In genomic region chr5:150484964-150485769, GRCh38 we compare ENCODE assay signal across 8 cellular contexts. TPM values are rescaled to one million over a fixed set of nuclear protein-coding genes. Genes with fewer than 3 reads are reported as not detected.
DNase-seq lines count a peak whose midpoint lies in the region; ATAC-seq and TF ChIP-seq lines count a peak whose summit lies in the region.

No MANE protein-coding gene starts in this region.

- ATAC-seq in GM21515 (IDR thresholded peaks at IDR 0.05; ENCODE audit: unreplicated experiment): no peak

- H3K4me1 ChIP-seq in Peyer's patch (peaks cover 8 to 41% (median 23%) of the 10 kb centered on the region in 4 donors), esophagus squamous epithelium (peaks cover 32 to 64% (median 41%) of the 10 kb centered on the region in 3 donors)

- no peaks in the 10 kb centered on the region for H3K27me3 Mint-ChIP-seq in progenitor cell of endocrine pancreas

- H3K9me3 Mint-ChIP-seq in progenitor cell of endocrine pancreas (ENCODE audit: low read depth): no peaks in the 10 kb centered on the region

- TF ChIP-seq CTCF in GM12865 (IDR thresholded peaks at IDR 0.05; ENCODE audit: insufficient read depth, low read depth, low read length, missing control alignments): no peak
- no peak for TF ChIP-seq CTCF in Peyer's patch (IDR thresholded peaks at IDR 0.05)
- no peak for TF ChIP-seq CTCF in esophagus squamous epithelium (IDR thresholded peaks at IDR 0.05)
- TF ChIP-seq CTCF in progenitor cell of endocrine pancreas (IDR thresholded peaks at IDR 0.05; ENCODE audit: unreplicated experiment): no peak

- WGBS in esophagus squamous epithelium, 2 donors: 18 to 50% methylated on average over 4 to 18 of the region's 33 CpGs

- H3K4me3 ChIP-seq in GM12865 (ENCODE audit: low read depth, low read length) (peak overlapping the region; percentile 96), Peyer's patch (peak overlapping the region; percentile 66 to 99 (median 94)), esophagus squamous epithelium (peak overlapping the region; percentile 78 to 98 (median 88))

- no peak for TF ChIP-seq POLR2A in Peyer's patch (IDR thresholded peaks at IDR 0.05)
- no peak for TF ChIP-seq POLR2A in esophagus squamous epithelium (IDR thresholded peaks at IDR 0.05)

- intact Hi-C loops in esophagus squamous epithelium (cut with DNase I): no loop called here

- H3K36me3 Mint-ChIP-seq in progenitor cell of endocrine pancreas (ENCODE audit: insufficient read depth): no peaks in the 10 kb centered on the region

- H3K27ac ChIP-seq in Peyer's patch: peak overlapping the region; percentile 85 to 98 (median 94)
- H3K27ac ChIP-seq in esophagus squamous epithelium: peak overlapping the region; percentile 93 to 99 (median 98)

- DNase-seq in GM12865 (ENCODE audit: low read depth): no peak
- peak in 1 of 3 donors; percentile 37 for DNase-seq in Peyer's patch
- DNase-seq in esophagus squamous epithelium (lab: John Stamatoyannopoulos, UW): no peak
- peak; percentile 68 for DNase-seq in progenitor cell of endocrine pancreas (ENCODE audit: low spot score, unreplicated experiment)
- DNase-seq in NK-92 (lab: John Stamatoyannopoulos, UW; ENCODE audit: unreplicated experiment): no peak
- DNase-seq in SIG-M5 treated with dmso at 0.1 percent for 504 hours (lab: John Stamatoyannopoulos, UW; ENCODE audit: unreplicated experiment): no peak
- no peak for DNase-seq in mesenteric fat pad (ENCODE audit: low spot score)

- no peaks in the 10 kb centered on the region for H3K36me3 ChIP-seq in Peyer's patch
- H3K36me3 ChIP-seq in esophagus squamous epithelium: no peaks in the 10 kb centered on the region

- H3K9me3 ChIP-seq in Peyer's patch (no peaks in the 10 kb centered on the region), esophagus squamous epithelium (no peaks in the 10 kb centered on the region)

- H3K27ac Mint-ChIP-seq in progenitor cell of endocrine pancreas: peak overlapping the region; percentile 94

- peaks cover 44% of the 10 kb centered on the region for H3K4me1 Mint-ChIP-seq in progenitor cell of endocrine pancreas (ENCODE audit: low read depth)

- H3K27me3 ChIP-seq in Peyer's patch (no peaks in the 10 kb centered on the region), esophagus squamous epithelium (no peaks in the 10 kb centered on the region)

- H3K4me3 Mint-ChIP-seq in progenitor cell of endocrine pancreas (ENCODE audit: low read depth): peak overlapping the region; percentile 81

RNA-seq across cellular contexts. Expression of gene NDST1, which starts 22.8 kb away (rescaled TPM):
- total RNA-seq in Peyer's patch (100 to 1,000 TPM in 2 of 4 donors, 10 to 100 TPM in 2; 80.9 to 168 (median 118) TPM), esophagus squamous epithelium (100 to 1,000 TPM in 3 of 4 donors, 10 to 100 TPM in 1; 76.5 to 205 (median 118) TPM), progenitor cell of endocrine pancreas (154 and 169 TPM in 2 replicates), mesenteric fat pad (110 TPM)

RNA-seq across cellular contexts. Expression of gene RPS14, which starts 35.6 kb away (rescaled TPM):
- total RNA-seq in Peyer's patch (1,000 to 10,000 TPM in 3 of 4 donors, 100 to 1,000 TPM in 1; 975 to 1,961 (median 1,274) TPM), esophagus squamous epithelium (1,000 to 10,000 TPM; 1,098 to 4,026 (median 2,484) TPM), progenitor cell of endocrine pancreas (1,941 and 2,072 TPM in 2 replicates), mesenteric fat pad (1,447 TPM)
